ENCODE assay signal across 10 cellular contexts in the genomic region with DNA sequence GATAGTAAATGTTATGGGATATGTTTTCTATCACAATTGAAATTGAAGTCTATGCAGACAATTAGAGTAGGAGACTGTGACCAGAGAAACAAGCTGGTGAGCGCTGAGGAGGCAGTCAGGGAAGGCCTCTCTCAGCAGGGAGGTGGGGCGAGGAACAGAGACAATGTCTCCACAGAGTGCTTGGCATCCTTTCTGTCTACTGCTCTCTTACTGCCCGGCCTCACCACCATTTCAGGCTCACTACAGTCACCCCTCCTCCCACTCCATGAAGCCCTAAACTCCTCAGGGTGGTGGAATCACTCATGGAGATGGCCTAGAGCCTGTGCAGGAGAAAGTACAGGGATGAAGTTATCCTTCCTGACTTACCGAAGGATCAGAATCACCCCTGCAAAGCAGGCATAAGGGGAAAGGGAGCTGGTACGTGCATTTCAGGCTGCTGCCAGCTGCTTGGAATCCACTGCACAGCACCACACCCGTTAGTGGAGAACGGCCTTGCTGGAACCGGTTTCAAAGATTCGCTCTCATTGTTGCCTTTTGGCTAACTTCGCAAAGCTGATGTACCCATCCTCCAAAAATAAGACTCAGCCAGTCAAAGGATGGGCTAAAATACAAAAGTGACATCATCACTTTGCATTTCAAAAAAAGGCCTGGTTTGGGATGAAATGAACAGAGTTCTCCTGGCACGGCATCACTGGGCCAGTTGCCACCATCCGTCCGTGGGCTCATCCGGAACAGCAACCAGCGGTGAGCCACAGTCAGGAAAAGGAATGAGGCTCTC.
DNase-seq lines count a peak whose midpoint lies in the region; ATAC-seq and TF ChIP-seq lines count a peak whose summit lies in the region.
"Had no signal": no experiment of that assay in that cellular context is flagged by ENCODE, and none has a peak within 500 bp of the region (broad histone marks: within the 10 kb centered on the region; RNA-seq: fewer than 3 reads in every experiment).

No MANE protein-coding gene starts in this region.

- intact Hi-C loops in upper lobe of right lung (cut with DNase I): no loop called here

- in situ Hi-C loops in astrocyte of the cerebellum (cut with HindIII; ENCODE audit: low sequenced_read_pairs): no loop called here

- DNase-seq in AG20443 (ENCODE audit: low spot score) (peak; percentile 88), astrocyte of the cerebellum (ENCODE audit: low read depth) (peak; percentile 92), globus pallidus (ENCODE audit: low spot score) (peak; percentile 80), pons (ENCODE audit: low spot score) (peak; percentile 87), upper lobe of right lung (no peak), amniotic stem cell (lab: John Stamatoyannopoulos, UW) (no peak)
- DNase-seq in activated CD4-positive, alpha-beta T cell treated with anti-CD3 and anti-CD28 coated beads, Interleukin-2, amount 50 U/mL, for 48 hours: no peak
- DNase-seq: activated T-cell treated with anti-CD3 and anti-CD28 coated beads for 4 hours, NCI-H748 treated with DMSO at 0.1 percent for 48 hours had no signal

- no peak for ATAC-seq in GM21619 (IDR thresholded peaks at IDR 0.05; ENCODE audit: unreplicated experiment)
- ATAC-seq in upper lobe of right lung: no peak

- H3K27me3 ChIP-seq in upper lobe of right lung: no peaks in the 10 kb centered on the region

- H3K27ac ChIP-seq in upper lobe of right lung: no peak overlapping the region

- H3K9me3 ChIP-seq in upper lobe of right lung: no peaks in the 10 kb centered on the region

- H3K4me3 ChIP-seq in astrocyte of the cerebellum (ENCODE audit: low read depth, low read length) (no peak overlapping the region), upper lobe of right lung (no peak overlapping the region)

- TF ChIP-seq CTCF in astrocyte of the cerebellum (IDR thresholded peaks at IDR 0.05; ENCODE audit: low read depth, low read length, missing control alignments) (no peak), upper lobe of right lung (IDR thresholded peaks at IDR 0.05) (no peak)

- H3K4me1 ChIP-seq in upper lobe of right lung: no peaks in the 10 kb centered on the region

- no peaks in the 10 kb centered on the region for H3K36me3 ChIP-seq in upper lobe of right lung

Comparison
In these comparisons a context has a peak if more than half of its experiments do, and no peak if none do; other contexts are left out.
1. DNase-seq: peak in AG20443 (single experiment), astrocyte of the cerebellum (single experiment), globus pallidus (single experiment) and pons (single experiment); none in activated CD4-positive, alpha-beta T cell treated with anti-CD3 and anti-CD28 coated beads, Interleukin-2, amount 50 U/mL, for 48 hours (0 of 2), upper lobe of right lung (single experiment) and amniotic stem cell (single experiment).